29 cellular contexts compared by ENCODE assay signal in genomic region chr13:113789167-113789566, GRCh38. TPM values are rescaled to one million over a fixed set of nuclear protein-coding genes. Genes with fewer than 3 reads are reported as not detected.
"Had no signal": no experiment of that assay in that cellular context is flagged by ENCODE, and none has a peak within 500 bp of the region (broad histone marks: within the 10 kb centered on the region; RNA-seq: fewer than 3 reads in every experiment).

No MANE protein-coding gene starts in this region.

- H3K27me3 ChIP-seq: left lung, ovary, suprapubic skin, uterus had no signal

- ATAC-seq: left colon; left lung; lower lobe of right lung; naive thymus-derived CD8-positive, alpha-beta T cell; sciatic nerve; stimulated activated naive B cell treated with anti-CD40 and anti-IgM and Interleukin-4, amounts not matched to agents 10 μg/mL and 1 μg/mL and 100 μg/mL, for 72 hours; stimulated activated naive CD8-positive, alpha-beta T cell treated with anti-CD3 and anti-CD28 coated beads, Interleukin-15, Interleukin-2, amounts not matched to agents 100 U/mL and 50 U/mL, for 24 hours had no signal

- DNase-seq: hippocampal formation; immature natural killer cell; kidney; left colon; lower lobe of right lung; mammary epithelial cell; mesenchymal stem cell; naive thymus-derived CD8-positive, alpha-beta T cell; nucleus accumbens; retina; stimulated activated CD4-positive, alpha-beta T cell treated with anti-CD3 and anti-CD28 coated beads, Interleukin-12 subunit alpha, Interleukin-12 subunit beta, amount 100 ng/mL, for 4 hours; stimulated activated CD4-positive, alpha-beta T cell treated with anti-CD3 and anti-CD28 coated beads, Interleukin-15, amount 100 ng/mL, for 24 hours; stimulated activated CD4-positive, alpha-beta T cell treated with anti-CD3 and anti-CD28 coated beads, Interleukin-2, amount 100 ng/mL, for 24 hours; stimulated activated CD4-positive, alpha-beta T cell treated with anti-CD3 and anti-CD28 coated beads, Interleukin-4, amount 100 ng/mL, for 1 hour; stimulated activated naive B cell treated with anti-CD40 and anti-IgM and Interleukin-4, amounts not matched to agents 10 μg/mL and 1 μg/mL and 100 μg/mL, for 72 hours; stimulated activated naive CD8-positive, alpha-beta T cell treated with anti-CD3 and anti-CD28 coated beads, Interleukin-15, Interleukin-2, amounts not matched to agents 100 U/mL and 50 U/mL, for 24 hours; trophoblast cell; uterus had no signal

- H3K4me1 ChIP-seq: left lung, lower lobe of right lung, prostate gland, suprapubic skin, tibial artery, uterus had no signal

- H3K27ac ChIP-seq: left lung, lower lobe of right lung, ovary, prostate gland, skin epidermis, suprapubic skin, thoracic aorta, tibial artery, uterus had no signal

- H3K36me3 Mint-ChIP-seq: immature natural killer cell; naive thymus-derived CD8-positive, alpha-beta T cell had no signal

- H3K9me3 Mint-ChIP-seq: immature natural killer cell; nephron; stimulated activated naive B cell treated with anti-CD40 and anti-IgM and Interleukin-4, amounts not matched to agents 10 μg/mL and 1 μg/mL and 100 μg/mL, for 72 hours had no signal

- H3K27ac Mint-ChIP-seq: immature natural killer cell; nephron; stimulated activated naive B cell treated with anti-CD40 and anti-IgM and Interleukin-4, amounts not matched to agents 10 μg/mL and 1 μg/mL and 100 μg/mL, for 72 hours had no signal

- H3K36me3 ChIP-seq: left lung, ovary, prostate gland, suprapubic skin, thoracic aorta, tibial artery, uterus had no signal

- H3K4me3 ChIP-seq: left lung, lower lobe of right lung, ovary, prostate gland, skin epidermis, suprapubic skin, thoracic aorta, tibial artery, uterus had no signal

- H3K4me3 Mint-ChIP-seq: immature natural killer cell; naive thymus-derived CD8-positive, alpha-beta T cell; nephron; neural crest cell; stimulated activated naive B cell treated with anti-CD40 and anti-IgM and Interleukin-4, amounts not matched to agents 10 μg/mL and 1 μg/mL and 100 μg/mL, for 72 hours had no signal

- FAIRE-seq: islet of Langerhans, kidney had no signal

- H3K4me1 Mint-ChIP-seq: immature natural killer cell, nephron, neural crest cell had no signal

- H3K9me3 ChIP-seq: left lung, lower lobe of right lung, ovary, prostate gland, suprapubic skin, thoracic aorta, tibial artery, uterus had no signal

RNA-seq across cellular contexts. Expression of gene TMEM255B, which starts 30.1 kb away (rescaled TPM):
- polyA plus RNA-seq: immature natural killer cell had no signal
